ENCODE assay signal across 34 cellular contexts in genomic region chrX:47543496-47543895, GRCh38.
"Had no signal": no experiment of that assay in that cellular context is flagged by ENCODE, and none has a peak within 500 bp of the region (broad histone marks: within the 10 kb centered on the region; RNA-seq: fewer than 3 reads in every experiment).

No MANE protein-coding gene starts in this region.

- DNase-seq: Karpas-422, Kasumi-1, KG1, MG63, MM.1S, MV-4-11, NCI-H1048, NCI-H1092, NCI-H1092 treated with DMSO at 0.1 percent for 48 hours, NCI-H1105, NCI-H1105 treated with DMSO at 0.1 percent for 48 hours, NCI-H1417, NCI-H1417 treated with DMSO at 0.1 percent for 48 hours, NCI-H1436, NCI-H1436 treated with DMSO at 0.1 percent for 48 hours, NCI-H146, NCI-H1694, NCI-H1694 treated with DMSO at 0.1 percent for 48 hours, NCI-H187, NCI-H187 treated with DMSO at 0.1 percent for 48 hours, NCI-H1930, NCI-H2029, NCI-H2029 treated with DMSO at 0.1 percent for 48 hours, NCI-H2081, NCI-H2081 treated with DMSO at 0.1 percent for 48 hours, NCI-H2107, NCI-H2171, NCI-H2171 treated with DMSO at 0.1 percent for 48 hours, NCI-H226, NCI-H345, NCI-H446, NCI-H446 treated with DMSO at 0.1 percent for 48 hours, NCI-H510A had no signal

- H3K4me2 ChIP-seq: KMS-11 had no signal

- H3K9ac ChIP-seq: KMS-11 had no signal

- H3K4me3 ChIP-seq: MG63 had no signal

- H3K27me3 ChIP-seq: MG63 had no signal

- H3K36me3 ChIP-seq: MG63 had no signal

- H3K9me3 ChIP-seq: MG63 had no signal

- H3K27ac ChIP-seq: KMS-11 had no signal
